In the genomic region with DNA sequence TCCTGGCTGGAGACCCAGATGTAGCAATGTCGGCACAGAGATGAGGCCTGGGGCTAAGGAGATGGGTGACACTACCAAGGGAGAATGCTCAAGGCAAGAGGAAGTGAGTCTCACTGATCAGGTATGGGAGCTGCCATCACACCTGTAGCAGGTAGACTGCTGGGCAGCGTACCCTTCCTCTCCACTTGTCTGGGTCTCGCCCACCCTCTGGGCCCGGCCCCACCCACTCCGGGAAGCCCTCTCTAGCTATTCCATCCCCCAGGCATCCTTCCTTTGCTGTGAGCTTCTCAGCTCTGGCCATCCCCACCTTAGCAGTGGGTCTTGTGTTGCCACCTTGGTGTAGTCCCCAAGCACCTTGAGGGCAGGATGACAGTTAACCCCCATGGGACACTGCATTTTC, we compare ENCODE assay signal across 24 cellular contexts.
"Had no signal": no experiment of that assay in that cellular context is flagged by ENCODE, and none has a peak within 500 bp of the region (broad histone marks: within the 10 kb centered on the region; RNA-seq: fewer than 3 reads in every experiment).

No MANE protein-coding gene starts in this region.

- H3K9me3 Mint-ChIP-seq: activated CD4-positive, alpha-beta T cell treated with anti-CD3 and anti-CD28 coated beads, Interleukin-2, amount 10 ng/mL, durations not matched to agents 7 days and 5 days; activated CD8-positive, alpha-beta T cell treated with anti-CD3 and anti-CD28 coated beads for 36 hours; activated naive CD8-positive, alpha-beta T cell treated with anti-CD3 and anti-CD28 coated beads, Interleukin-2, amount 10 ng/mL, durations not matched to agents 7 days and 5 days; WTC11 had no signal

- H3K36me3 Mint-ChIP-seq: WTC11 had no signal

- ATAC-seq: activated CD8-positive, alpha-beta T cell treated with anti-CD3 and anti-CD28 coated beads for 36 hours; T-helper 17 cell; WTC11 had no signal

- H3K27me3 Mint-ChIP-seq: activated CD4-positive, alpha-beta T cell treated with anti-CD3 and anti-CD28 coated beads, Interleukin-2, amount 10 ng/mL, durations not matched to agents 7 days and 5 days; activated CD8-positive, alpha-beta T cell treated with anti-CD3 and anti-CD28 coated beads for 36 hours; activated naive CD8-positive, alpha-beta T cell treated with anti-CD3 and anti-CD28 coated beads, Interleukin-2, amount 10 ng/mL, durations not matched to agents 7 days and 5 days; T-helper 17 cell had no signal

- H3K4me3 Mint-ChIP-seq: activated CD4-positive, alpha-beta T cell treated with anti-CD3 and anti-CD28 coated beads, Interleukin-2, amount 10 ng/mL, durations not matched to agents 7 days and 5 days; activated CD8-positive, alpha-beta T cell treated with anti-CD3 and anti-CD28 coated beads for 36 hours; activated naive CD8-positive, alpha-beta T cell treated with anti-CD3 and anti-CD28 coated beads, Interleukin-2, amount 10 ng/mL, durations not matched to agents 7 days and 5 days; T-helper 17 cell; WTC11 had no signal

- H3K27ac Mint-ChIP-seq: activated CD8-positive, alpha-beta T cell treated with anti-CD3 and anti-CD28 coated beads for 36 hours; activated naive CD8-positive, alpha-beta T cell treated with anti-CD3 and anti-CD28 coated beads, Interleukin-2, amount 10 ng/mL, durations not matched to agents 7 days and 5 days; WTC11 had no signal

- H3K4me1 Mint-ChIP-seq: WTC11 had no signal

- DNase-seq: activated CD4-positive, alpha-beta T cell treated with anti-CD3 and anti-CD28 coated beads, Interleukin-2, amount 10 ng/mL, durations not matched to agents 7 days and 5 days; activated CD4-positive, CD25-positive, alpha-beta regulatory T cell treated with anti-CD3 and anti-CD28 coated beads, Interleukin-2, amount 50 U/mL, for 72 hours; activated CD8-positive, alpha-beta T cell treated with anti-CD3 and anti-CD28 coated beads for 36 hours; activated naive CD4-positive, alpha-beta T cell treated with anti-CD3 and anti-CD28 coated beads, Interleukin-2, amount 50 U/mL, for 16 hours; activated naive CD8-positive, alpha-beta T cell treated with anti-CD3 and anti-CD28 coated beads, Interleukin-2, amount 10 ng/mL, durations not matched to agents 7 days and 5 days; adrenal gland; anterior cingulate cortex; caudate nucleus; KG1; MG63; MV-4-11; NCI-H1092 treated with DMSO at 0.1 percent for 48 hours; NCI-H1417 treated with DMSO at 0.1 percent for 48 hours; NCI-H1694; NCI-H2029; NCI-H2107; NCI-H2171 treated with DMSO at 0.1 percent for 48 hours; NCI-H226; NCI-H526; NCI-H774; SIG-M5; T-helper 17 cell; T-helper 9 cell had no signal
